ENCODE assay signal across 7 cellular contexts in the genomic region with DNA sequence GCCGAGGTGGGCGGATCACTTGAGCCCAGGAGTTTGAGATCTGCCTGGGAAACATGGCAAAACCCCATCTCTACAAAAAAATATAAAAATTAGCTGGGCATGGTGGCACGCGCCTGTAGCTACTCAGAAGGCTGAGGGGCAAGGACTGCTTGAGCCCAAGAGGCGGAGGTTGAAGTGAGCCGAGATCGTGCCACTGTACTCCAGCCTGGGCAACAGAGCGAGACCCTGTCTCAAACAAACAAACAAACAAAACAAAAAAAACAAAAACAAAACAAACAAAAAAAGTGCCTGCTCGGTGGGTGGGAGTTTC. TPM values are rescaled to one million over a fixed set of nuclear protein-coding genes. Genes with fewer than 3 reads are reported as not detected.
DNase-seq lines count a peak whose midpoint lies in the region; ATAC-seq and TF ChIP-seq lines count a peak whose summit lies in the region.
"Not testable (repeated sequence)": the region's sequence is repeated elsewhere in the genome, so short reads cannot be mapped to it uniquely, and the experiment has no call there.

No MANE protein-coding gene starts in this region.

- H3K27me3 ChIP-seq in CD4-positive, alpha-beta memory T cell (ENCODE audit: insufficient read depth, low read length); MM.1S (replicated peaks; ENCODE audit: insufficient read depth, low read length); left ventricle myocardium inferior (ENCODE audit: low read depth); naive thymus-derived CD4-positive, alpha-beta T cell (ENCODE audit: control insufficient read depth in 2 of 2, insufficient read depth in 2 of 2, low read length in 2 of 2); skeletal muscle tissue (ENCODE audit: control insufficient read depth in 3 of 3, insufficient read depth in 3 of 3, low read length in 3 of 3): not testable (repeated sequence)

- not testable (repeated sequence) for H3K9ac ChIP-seq in MM.1S (ENCODE audit: low read length); skeletal muscle tissue (ENCODE audit: low read depth in 1 of 3, low read length in 3 of 3)

- peak overlapping the region; percentile 40; the same call in 1 of the 2 replicates for H3K4me2 ChIP-seq in MM.1S (ENCODE audit: low read depth, low read length)

- H3K4me1 ChIP-seq in CD4-positive, alpha-beta memory T cell (ENCODE audit: insufficient read depth, low read length): peaks cover 29% of the 10 kb centered on the region
- H3K4me1 ChIP-seq in MM.1S (ENCODE audit: low read length): peaks cover 29% of the 10 kb centered on the region
- not testable (repeated sequence) for H3K4me1 ChIP-seq in left ventricle myocardium inferior; skeletal muscle tissue (ENCODE audit: control insufficient read depth in 3 of 3, insufficient read depth in 3 of 3, low read length in 3 of 3)
- H3K4me1 ChIP-seq in naive thymus-derived CD4-positive, alpha-beta T cell (ENCODE audit: control insufficient read depth in 2 of 2, insufficient read depth in 2 of 2, low read length in 2 of 2): peaks cover 17 to 21% of the 10 kb centered on the region in 2 donors

- H3K9me3 ChIP-seq in CD4-positive, alpha-beta memory T cell (ENCODE audit: control insufficient read depth in 1 of 2, low read length in 2 of 2); MM.1S (replicated peaks; ENCODE audit: insufficient read depth, low read length); T-helper 17 cell (ENCODE audit: control insufficient read depth, low read length, poor library complexity, severe bottlenecking); left ventricle myocardium inferior (replicated peaks); naive thymus-derived CD4-positive, alpha-beta T cell (ENCODE audit: control insufficient read depth in 2 of 3, low read length in 3 of 3); skeletal muscle tissue (ENCODE audit: control insufficient read depth in 3 of 3, low read length in 3 of 3): not testable (repeated sequence)

- H3F3A ChIP-seq in MM.1S (ENCODE audit: insufficient read depth, low read length): peaks cover 23% of the 10 kb centered on the region

- H2AFZ ChIP-seq in MM.1S (ENCODE audit: low read length): not testable (repeated sequence)

- peaks cover 68 to 69% of the 10 kb centered on the region in 2 donors for H3K36me3 Mint-ChIP-seq in CD4-positive, alpha-beta memory T cell
- H3K36me3 Mint-ChIP-seq in T-helper 17 cell (ENCODE audit: low read depth): not testable (repeated sequence)
- H3K36me3 Mint-ChIP-seq in activated naive CD8-positive, alpha-beta T cell: peaks cover 19% of the 10 kb centered on the region
- H3K36me3 Mint-ChIP-seq in naive thymus-derived CD4-positive, alpha-beta T cell: peaks cover 17 to 75% (median 69%) of the 10 kb centered on the region in 5 donors

- H3K79me2 ChIP-seq in MM.1S (ENCODE audit: low read length): peaks cover 33% of the 10 kb centered on the region

- TF ChIP-seq CTCF in MM.1S (IDR thresholded peaks at IDR 0.05; ENCODE audit: low read length); left ventricle myocardium inferior (IDR thresholded peaks at IDR 0.05; ENCODE audit: borderline replicate concordance): not testable (repeated sequence)

- POLR2A ChIA-PET in CD4-positive, alpha-beta memory T cell (lab: Charles Lee; ENCODE audit: partially characterized antibody): interaction anchor here (1.9 kb wide), 1 partner anchor 17 kb away, joined by 4 read pairs; no protein-coding TSS in a partner anchor
- POLR2A ChIA-PET in naive thymus-derived CD4-positive, alpha-beta T cell (lab: Charles Lee): not testable (repeated sequence)

- H3K4me3 Mint-ChIP-seq in CD4-positive, alpha-beta memory T cell; T-helper 17 cell; activated naive CD8-positive, alpha-beta T cell: not testable (repeated sequence)
- peak overlapping the region in 1 of 10 donors; percentile 12 for H3K4me3 Mint-ChIP-seq in naive thymus-derived CD4-positive, alpha-beta T cell

- ATAC-seq in T-helper 17 cell; naive thymus-derived CD4-positive, alpha-beta T cell: not testable (repeated sequence)

- H3K36me3 ChIP-seq in CD4-positive, alpha-beta memory T cell (ENCODE audit: insufficient read depth, low read length): peaks cover 27% of the 10 kb centered on the region
- H3K36me3 ChIP-seq in MM.1S (replicated peaks; ENCODE audit: insufficient read depth, low read length): peaks cover 34% of the 10 kb centered on the region
- peaks cover 68% of the 10 kb centered on the region for H3K36me3 ChIP-seq in left ventricle myocardium inferior
- peaks cover 0 to 51% (median 12%) of the 10 kb centered on the region in 3 experiments for H3K36me3 ChIP-seq in naive thymus-derived CD4-positive, alpha-beta T cell (ENCODE audit: control insufficient read depth in 2 of 3, insufficient read depth in 3 of 3, low read length in 3 of 3)
- peaks cover 12 to 29% (median 16%) of the 10 kb centered on the region in 3 donors for H3K36me3 ChIP-seq in skeletal muscle tissue (ENCODE audit: control insufficient read depth in 3 of 3, insufficient read depth in 3 of 3, low read length in 3 of 3)

- not testable (repeated sequence) for H4K20me1 ChIP-seq in MM.1S (ENCODE audit: insufficient read depth, low read length)

- not testable (repeated sequence) for H3K27me3 Mint-ChIP-seq in CD4-positive, alpha-beta memory T cell; T-helper 17 cell; activated naive CD8-positive, alpha-beta T cell; naive thymus-derived CD4-positive, alpha-beta T cell

- not testable (repeated sequence) for H3K4me3 ChIP-seq in CD4-positive, alpha-beta memory T cell (ENCODE audit: low read length in 2 of 2); MM.1S (ENCODE audit: low read length); left ventricle myocardium inferior; naive thymus-derived CD4-positive, alpha-beta T cell (ENCODE audit: low read length); skeletal muscle tissue (ENCODE audit: low read length in 3 of 3)

- not testable (repeated sequence) for H3K9me2 ChIP-seq in MM.1S (replicated peaks; ENCODE audit: insufficient read depth, low read length)

- H3K9me3 Mint-ChIP-seq in CD4-positive, alpha-beta memory T cell; activated naive CD8-positive, alpha-beta T cell (ENCODE audit: low read depth); naive thymus-derived CD4-positive, alpha-beta T cell: not testable (repeated sequence)

- not testable (repeated sequence) for DNase-seq in CD4-positive, alpha-beta memory T cell; MM.1S; T-helper 17 cell; left ventricle myocardium inferior
- peak in 1 of 9 donors; percentile 1 for DNase-seq in naive thymus-derived CD4-positive, alpha-beta T cell

- H3K27ac ChIP-seq in CD4-positive, alpha-beta memory T cell (ENCODE audit: low read depth, low read length); naive thymus-derived CD4-positive, alpha-beta T cell (ENCODE audit: low read depth, low read length): not testable (repeated sequence)
- H3K27ac ChIP-seq in MM.1S (ENCODE audit: low read length) (peak overlapping the region; percentile 68; the same call in 1 of the 2 replicates), left ventricle myocardium inferior (replicated peaks) (peak overlapping the region; percentile 36), skeletal muscle tissue (ENCODE audit: low read depth, low read length) (peak overlapping the region; percentile 70)

- CTCF ChIA-PET in CD4-positive, alpha-beta memory T cell (lab: Charles Lee; ENCODE audit: partially characterized antibody): interaction anchor here (1.7 to 1.8 kb wide), 2 partner anchors 42 to 72 kb away, joined by 4 to 5 read pairs; no protein-coding TSS in a partner anchor
- CTCF ChIA-PET in naive thymus-derived CD4-positive, alpha-beta T cell (lab: Charles Lee): not testable (repeated sequence)

- peak overlapping the region in 6 of 7 donors; percentile 6 to 87 (median 66) for H3K27ac Mint-ChIP-seq in CD4-positive, alpha-beta memory T cell
- H3K27ac Mint-ChIP-seq in T-helper 17 cell: peak overlapping the region; percentile 19
- peak overlapping the region; percentile 81 for H3K27ac Mint-ChIP-seq in activated naive CD8-positive, alpha-beta T cell
- peak overlapping the region in 8 of 9 donors; percentile 35 to 91 (median 74) for H3K27ac Mint-ChIP-seq in naive thymus-derived CD4-positive, alpha-beta T cell

- intact Hi-C loops in CD4-positive, alpha-beta memory T cell (cut with micrococcal nuclease); left ventricle myocardium inferior (cut with micrococcal nuclease): not testable (repeated sequence)
- intact Hi-C loops in naive thymus-derived CD4-positive, alpha-beta T cell (cut with micrococcal nuclease): loop anchor here (2.0 to 5.0 kb wide), 2 partner anchors 16 to 35 kb away; no protein-coding TSS in a partner anchor

- H3K4me1 Mint-ChIP-seq in CD4-positive, alpha-beta memory T cell: peaks cover 28 to 58% (median 47%) of the 10 kb centered on the region in 4 donors
- H3K4me1 Mint-ChIP-seq in T-helper 17 cell: peaks cover 24% of the 10 kb centered on the region
- H3K4me1 Mint-ChIP-seq in activated naive CD8-positive, alpha-beta T cell (ENCODE audit: low read depth): peaks cover 58% of the 10 kb centered on the region
- peaks cover 29 to 71% (median 67%) of the 10 kb centered on the region in 7 donors for H3K4me1 Mint-ChIP-seq in naive thymus-derived CD4-positive, alpha-beta T cell

RNA-seq across cellular contexts. Expression of gene CCDC69, which starts 26.6 kb away (rescaled TPM):
- total RNA-seq in CD4-positive, alpha-beta memory T cell: 10 to 100 TPM; 93.5 to 93.9 TPM
- 10 to 100 TPM; 38.9 to 83.0 TPM for polyA plus RNA-seq in CD4-positive, alpha-beta memory T cell
- total RNA-seq in T-helper 17 cell (10 to 100 TPM; 74.7 to 82.5 TPM), left ventricle myocardium inferior (167 TPM), skeletal muscle tissue (21.9 TPM)
- 100 to 1,000 TPM in 1 of 5 experiments, 10 to 100 TPM in 4; 63.6 to 104 (median 94.1) TPM for total RNA-seq in naive thymus-derived CD4-positive, alpha-beta T cell
- polyA plus RNA-seq in naive thymus-derived CD4-positive, alpha-beta T cell: 100 to 1,000 TPM in 1 of 2 donors, 10 to 100 TPM in 1; 70.4 to 112 TPM

RNA-seq across cellular contexts. Expression of gene ANXA6, which starts 39.7 kb away (rescaled TPM):
- total RNA-seq in CD4-positive, alpha-beta memory T cell: 100 to 1,000 TPM; 318 to 342 TPM
- polyA plus RNA-seq in CD4-positive, alpha-beta memory T cell: 100 to 1,000 TPM; 229 to 330 TPM
- total RNA-seq in T-helper 17 cell: 100 to 1,000 TPM; 258 to 307 TPM
- 195 TPM for total RNA-seq in left ventricle myocardium inferior
- 100 to 1,000 TPM; 212 to 512 (median 272) TPM for total RNA-seq in naive thymus-derived CD4-positive, alpha-beta T cell
- 100 to 1,000 TPM; 272 to 295 TPM for polyA plus RNA-seq in naive thymus-derived CD4-positive, alpha-beta T cell
- 361 TPM for total RNA-seq in skeletal muscle tissue

RNA-seq across cellular contexts. Expression of gene GM2A, which starts 55.7 kb away (rescaled TPM):
- 10 to 100 TPM; 20.4 to 23.1 TPM for total RNA-seq in CD4-positive, alpha-beta memory T cell
- 1 to 10 TPM; 4.3 to 5.6 TPM for polyA plus RNA-seq in CD4-positive, alpha-beta memory T cell
- 10 to 100 TPM in 1 of 2 donors, 1 to 10 TPM in 1; 6.0 to 13.4 TPM for total RNA-seq in T-helper 17 cell
- total RNA-seq in left ventricle myocardium inferior: 35.4 TPM
- total RNA-seq in naive thymus-derived CD4-positive, alpha-beta T cell: 10 to 100 TPM; 11.1 to 45.6 (median 16.9) TPM
- 1 to 10 TPM; 5.0 to 5.4 TPM for polyA plus RNA-seq in naive thymus-derived CD4-positive, alpha-beta T cell
- total RNA-seq in skeletal muscle tissue: 16.7 TPM

Comparison
In these comparisons a context has a peak if more than half of its experiments do, and no peak if none do; other contexts are left out.
1. H3K27ac Mint-ChIP-seq: peak in every context shown above with its lines; median percentile 81 in activated naive CD8-positive, alpha-beta T cell; 74 in naive thymus-derived CD4-positive, alpha-beta T cell; 66 in CD4-positive, alpha-beta memory T cell; 19 in T-helper 17 cell.